ENCODE assay signal across 20 cellular contexts in the genomic region with DNA sequence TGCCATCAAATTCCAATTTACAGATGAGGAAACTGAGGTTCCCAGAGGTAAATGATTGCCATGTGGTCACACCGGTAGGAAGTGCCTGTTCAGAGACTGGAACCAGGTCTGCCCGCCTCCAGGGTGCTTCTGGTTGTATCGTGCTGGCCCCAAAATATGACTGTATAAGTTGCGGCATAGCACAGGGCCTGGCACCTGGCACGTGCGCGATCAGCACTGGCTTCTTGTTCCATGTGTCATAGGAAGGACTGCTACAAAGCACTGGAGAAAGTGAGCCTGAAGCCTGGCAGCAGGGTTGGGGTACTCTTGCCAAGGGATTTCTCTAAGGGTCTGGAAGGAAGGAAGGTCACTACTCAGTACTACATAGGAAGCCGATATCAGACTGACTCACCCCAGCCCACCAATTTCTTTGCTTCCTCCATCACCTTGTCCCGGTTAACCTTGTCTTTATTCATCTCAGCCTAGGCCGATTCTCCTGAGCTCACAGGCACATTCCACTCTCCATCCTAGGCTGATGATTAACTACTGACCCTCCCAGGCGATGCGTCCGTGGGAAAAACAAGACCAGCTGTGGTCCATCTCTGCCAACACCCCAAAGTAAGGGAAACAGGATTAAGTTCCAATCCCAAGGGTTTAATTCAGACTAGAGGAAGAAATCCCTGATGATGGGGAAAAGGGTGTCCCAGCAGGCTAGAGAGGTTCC. TPM values are rescaled to one million over a fixed set of nuclear protein-coding genes. Genes with fewer than 3 reads are reported as not detected.
DNase-seq lines count a peak whose midpoint lies in the region; ATAC-seq and TF ChIP-seq lines count a peak whose summit lies in the region.
"Had no signal": no experiment of that assay in that cellular context is flagged by ENCODE, and none has a peak within 500 bp of the region (broad histone marks: within the 10 kb centered on the region; RNA-seq: fewer than 3 reads in every experiment).

No MANE protein-coding gene starts in this region.

- ATAC-seq in T-cell (replicated peaks in 1 of 4) (no peak), GM21360 (IDR thresholded peaks at IDR 0.05; ENCODE audit: unreplicated experiment) (no peak)
- no peak for ATAC-seq in stimulated activated effector memory CD8-positive, alpha-beta T cell treated with anti-CD3 and anti-CD28 coated beads, Interleukin-12 subunit alpha, Interleukin-12 subunit beta, amount 100 ng/mL, for 72 hours
- ATAC-seq: K562 had no signal

- CTCF ChIA-PET in T-cell (lab: Charles Lee): no interaction called here

- peak overlapping the region; percentile 84 to 95 (median 93) for H3K4me3 Mint-ChIP-seq in T-cell
- peak overlapping the region; percentile 86 for H3K4me3 Mint-ChIP-seq in stimulated activated effector memory CD8-positive, alpha-beta T cell treated with anti-CD3 and anti-CD28 coated beads, Interleukin-12 subunit alpha, Interleukin-12 subunit beta, amount 100 ng/mL, for 72 hours

- no peak for DNase-seq in left ventricle myocardium inferior
- DNase-seq in cardiac septum (ENCODE audit: low spot score): no peak
- no peak for DNase-seq in T-cell
- peak; percentile 60 for DNase-seq in kidney tubule cell (ENCODE audit: low spot score)
- no peak for DNase-seq in stimulated activated effector memory CD8-positive, alpha-beta T cell treated with anti-CD3 and anti-CD28 coated beads, Interleukin-12 subunit alpha, Interleukin-12 subunit beta, amount 100 ng/mL, for 72 hours (ENCODE audit: low spot score in 2 of 2)
- DNase-seq in HT-29 (ENCODE audit: low spot score): no peak
- DNase-seq in NK-92 treated with Interleukin-12 subunit alpha and Interleukin-12 subunit beta, amount 100 ng/mL, for 24 hours (lab: John Stamatoyannopoulos, UW): no peak
- DNase-seq: AML-193, DMS79 treated with DMSO at 0.1 percent for 48 hours, endodermal cell, foreskin fibroblast, H7, mammary epithelial cell, NCI-H1436, NCI-H345, WERI-Rb-1 had no signal

- H3K9me3 Mint-ChIP-seq in T-cell: no peaks in the 10 kb centered on the region
- no peaks in the 10 kb centered on the region for H3K9me3 Mint-ChIP-seq in stimulated activated effector memory CD8-positive, alpha-beta T cell treated with anti-CD3 and anti-CD28 coated beads, Interleukin-12 subunit alpha, Interleukin-12 subunit beta, amount 100 ng/mL, for 72 hours
- H3K9me3 Mint-ChIP-seq: endodermal cell had no signal

- H3K36me3 ChIP-seq in left ventricle myocardium inferior: no peaks in the 10 kb centered on the region
- H3K36me3 ChIP-seq: WERI-Rb-1 had no signal

- H3K36me3 Mint-ChIP-seq in T-cell: peaks cover 25% of the 10 kb centered on the region
- H3K36me3 Mint-ChIP-seq in stimulated activated effector memory CD8-positive, alpha-beta T cell treated with anti-CD3 and anti-CD28 coated beads, Interleukin-12 subunit alpha, Interleukin-12 subunit beta, amount 100 ng/mL, for 72 hours: peaks cover 6% of the 10 kb centered on the region

- no peak for TF ChIP-seq CTCF in left ventricle myocardium inferior (IDR thresholded peaks at IDR 0.05; ENCODE audit: borderline replicate concordance)

- H3K27me3 ChIP-seq in left ventricle myocardium inferior (ENCODE audit: low read depth): peaks cover 44% of the 10 kb centered on the region

- intact Hi-C loops in left ventricle myocardium inferior (cut with micrococcal nuclease) (no loop called here), cardiac septum (cut with DNase I) (loop anchor here (2.0 to 5.0 kb wide), 2 partner anchors 27 to 52 kb away; no protein-coding TSS in a partner anchor)

- peaks cover 0 to 8% of the 10 kb centered on the region in 2 donors for H3K27me3 Mint-ChIP-seq in T-cell

- H3K4me1 ChIP-seq in left ventricle myocardium inferior: peaks cover 44% of the 10 kb centered on the region

- peak overlapping the region; percentile 81 for H3K27ac ChIP-seq in left ventricle myocardium inferior (replicated peaks)
- H3K27ac ChIP-seq: WERI-Rb-1 had no signal

- POLR2A ChIA-PET in T-cell (lab: Charles Lee): no interaction called here

- no peaks in the 10 kb centered on the region for H3K9me3 ChIP-seq in left ventricle myocardium inferior (replicated peaks)

- H3K4me3 ChIP-seq in left ventricle myocardium inferior: peak overlapping the region; percentile 69
- H3K4me3 ChIP-seq: K562 had no signal

- peaks cover 84 to 97% (median 88%) of the 10 kb centered on the region in 3 donors for H3K4me1 Mint-ChIP-seq in T-cell
- H3K4me1 Mint-ChIP-seq in stimulated activated effector memory CD8-positive, alpha-beta T cell treated with anti-CD3 and anti-CD28 coated beads, Interleukin-12 subunit alpha, Interleukin-12 subunit beta, amount 100 ng/mL, for 72 hours: peaks cover 50% of the 10 kb centered on the region

- H3K27ac Mint-ChIP-seq in T-cell: no peak overlapping the region
- no peak overlapping the region for H3K27ac Mint-ChIP-seq in stimulated activated effector memory CD8-positive, alpha-beta T cell treated with anti-CD3 and anti-CD28 coated beads, Interleukin-12 subunit alpha, Interleukin-12 subunit beta, amount 100 ng/mL, for 72 hours
- H3K27ac Mint-ChIP-seq: endodermal cell had no signal

RNA-seq across cellular contexts. Expression of a gene that starts 1.8 kb away (rescaled TPM):
- total RNA-seq in left ventricle myocardium inferior (47.7 TPM), cardiac septum (60.1 TPM), T-cell (10 to 100 TPM in 1 of 5 donors, 1 to 10 TPM in 4; 2.9 to 14.4 (median 5.5) TPM)
- not detected in 2 replicates for total RNA-seq in HT-29 (2014; rRNA removed; shearing (Covaris generic))
- total RNA-seq: bronchial epithelial cell, K562, mammary epithelial cell, OCI-LY7 had no signal
